In the genomic region with DNA sequence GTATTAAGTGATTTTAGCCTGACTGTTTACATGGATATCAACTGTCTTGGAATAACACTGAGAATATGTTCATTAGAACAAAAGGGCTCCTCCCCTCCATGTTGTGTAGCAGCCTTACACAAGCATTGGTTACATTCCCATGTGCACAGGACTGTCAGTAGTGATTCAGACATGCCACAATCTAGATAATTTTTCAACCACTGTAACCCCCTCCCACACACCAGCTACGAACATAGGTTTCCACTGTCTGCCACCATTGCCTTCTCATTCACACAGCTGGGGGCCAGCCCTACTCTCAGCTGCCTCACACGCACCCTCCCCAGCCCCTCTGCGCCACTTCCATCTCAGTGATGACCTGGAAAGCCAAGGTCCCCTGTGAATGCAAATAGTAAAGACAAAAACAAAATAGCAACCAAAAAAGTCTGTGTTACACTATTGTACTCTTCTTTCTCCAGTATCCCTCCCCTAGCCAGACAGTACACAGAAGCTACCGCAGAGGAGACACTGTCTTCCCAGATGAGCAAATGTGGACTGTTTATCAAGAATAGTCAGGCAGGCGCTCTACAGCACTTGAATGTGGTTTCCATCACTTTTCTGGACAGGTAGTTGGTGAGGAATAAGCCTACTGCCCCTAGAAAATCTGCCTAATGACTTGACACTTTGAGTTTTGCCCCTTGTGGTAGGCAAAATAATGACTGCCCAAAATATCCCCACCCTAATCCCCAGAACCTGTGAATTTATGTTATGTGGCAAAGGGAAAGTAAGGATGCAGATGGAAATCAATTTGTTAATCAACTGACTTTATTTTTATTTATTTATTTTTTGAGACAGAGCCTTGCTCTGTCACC, we compare ENCODE assay signal across 17 cellular contexts. TPM values are rescaled to one million over a fixed set of nuclear protein-coding genes. Genes with fewer than 3 reads are reported as not detected.
DNase-seq lines count a peak whose midpoint lies in the region; ATAC-seq and TF ChIP-seq lines count a peak whose summit lies in the region.
"Had no signal": no experiment of that assay in that cellular context is flagged by ENCODE, and none has a peak within 500 bp of the region (broad histone marks: within the 10 kb centered on the region; RNA-seq: fewer than 3 reads in every experiment).

No MANE protein-coding gene starts in this region.

- H3F3A ChIP-seq in PC-3 (ENCODE audit: low read length, unreplicated experiment), result no peaks in the 10 kb centered on the region

- TF ChIP-seq CTCF in 22Rv1 (IDR thresholded peaks at IDR 0.05) (0 out of 2 replicates have a peak, but pooled peaks have one; percentile 13), CD14-positive monocyte (IDR thresholded peaks at IDR 0.05) (peak; percentile 20), PC-3 (conservative IDR thresholded peaks at IDR 0.05; ENCODE audit: low read depth, low read length) (0 out of 2 replicates have a peak, but pooled peaks have one; percentile 34), foreskin keratinocyte (conservative IDR thresholded peaks at IDR 0.05) (peak; percentile 22)

- H3K4me3 Mint-ChIP-seq in CD14-positive monocyte, result peak overlapping the region in 1 of 2 donors; percentile 26
- H3K4me3 Mint-ChIP-seq: activated naive CD8-positive, alpha-beta T cell treated with anti-CD3 and anti-CD28 coated beads, Interleukin-2, amount 10 ng/mL, durations not matched to agents 7 days and 5 days; CD8-positive, alpha-beta T cell had no signal

- no peak overlapping the region for H3K4me2 ChIP-seq in PC-3 (ENCODE audit: low read length)

- DNase-seq in CD14-positive monocyte (ENCODE audit: low spot score) (no peak), PC-3 (no peak), foreskin keratinocyte (no peak), iPS-NIHi7 (ENCODE audit: extremely low spot score) (no peak), NCI-H2196 (lab: John Stamatoyannopoulos, UW; ENCODE audit: unreplicated experiment) (no peak)
- DNase-seq: activated naive CD8-positive, alpha-beta T cell treated with anti-CD3 and anti-CD28 coated beads, Interleukin-2, amount 10 ng/mL, durations not matched to agents 7 days and 5 days; CD8-positive, alpha-beta T cell; foreskin fibroblast; Karpas-422; NCI-H2081 treated with DMSO at 0.1 percent for 48 hours; T-helper 1 cell had no signal

- H3K27me3 Mint-ChIP-seq in CD14-positive monocyte (ENCODE audit: low read depth in 3 of 3), result peaks cover 6 to 13% (median 7%) of the 10 kb centered on the region in 3 donors

- H3K9ac ChIP-seq in PC-3 (ENCODE audit: low read length), result no peak overlapping the region

- no peaks in the 10 kb centered on the region for H3K36me3 ChIP-seq in PC-3 (ENCODE audit: low read depth, low read length)

- H3K27ac Mint-ChIP-seq in CD14-positive monocyte, result no peak overlapping the region
- H3K27ac Mint-ChIP-seq: activated naive CD8-positive, alpha-beta T cell treated with anti-CD3 and anti-CD28 coated beads, Interleukin-2, amount 10 ng/mL, durations not matched to agents 7 days and 5 days; CD8-positive, alpha-beta T cell had no signal

- no peaks in the 10 kb centered on the region for H3K4me1 Mint-ChIP-seq in CD14-positive monocyte
- H3K4me1 Mint-ChIP-seq: activated naive CD8-positive, alpha-beta T cell treated with anti-CD3 and anti-CD28 coated beads, Interleukin-2, amount 10 ng/mL, durations not matched to agents 7 days and 5 days had no signal

- BruUV-seq in PC-3 (replicated peaks; lab: Mats Ljungman, UMichigan), result no TSS peak

- no peaks in the 10 kb centered on the region for H4K20me1 ChIP-seq in PC-3 (ENCODE audit: low read length)

- H3K4me1 ChIP-seq in PC-3 (ENCODE audit: insufficient read depth, low read length) (peaks cover 1% of the 10 kb centered on the region), foreskin keratinocyte (peaks cover 8% of the 10 kb centered on the region)

- no peaks in the 10 kb centered on the region for H3K79me2 ChIP-seq in PC-3 (ENCODE audit: low read length)

- H3K9me2 ChIP-seq in PC-3 (replicated peaks; ENCODE audit: low read length), result no peaks in the 10 kb centered on the region

- no peak overlapping the region for H3K27ac ChIP-seq in 22Rv1
- H3K27ac ChIP-seq in PC-3 (ENCODE audit: low read length), result no peak overlapping the region
- no peak overlapping the region for H3K27ac ChIP-seq in foreskin keratinocyte
- H3K27ac ChIP-seq: coronary artery had no signal

- no peaks in the 10 kb centered on the region for H3K36me3 Mint-ChIP-seq in CD14-positive monocyte
- H3K36me3 Mint-ChIP-seq: activated naive CD8-positive, alpha-beta T cell treated with anti-CD3 and anti-CD28 coated beads, Interleukin-2, amount 10 ng/mL, durations not matched to agents 7 days and 5 days; CD8-positive, alpha-beta T cell had no signal

- no peaks in the 10 kb centered on the region for H3K9me3 ChIP-seq in PC-3 (ENCODE audit: low read length)

- peak; percentile 48; the same call in 1 of the 2 replicates for ATAC-seq in PC-3
- ATAC-seq in foreskin keratinocyte, result peak; percentile 43
- ATAC-seq in HG03097 (IDR thresholded peaks at IDR 0.05; ENCODE audit: low FRiP score, unreplicated experiment), result no peak
- no peak for ATAC-seq in HG03342 (IDR thresholded peaks at IDR 0.05; ENCODE audit: unreplicated experiment)
- ATAC-seq: CD8-positive, alpha-beta T cell had no signal

- POLR2A ChIA-PET in PC-3 (lab: Charles Lee; ENCODE audit: unreplicated experiment), result no interaction called here

- peaks cover 6% of the 10 kb centered on the region; the same call in 1 of the 2 replicates for H3K27me3 ChIP-seq in PC-3 (ENCODE audit: low read length)
- peaks cover 5% of the 10 kb centered on the region for H3K27me3 ChIP-seq in foreskin keratinocyte

- intact Hi-C loops in CD14-positive monocyte (cut with micrococcal nuclease), result loop anchor here (5.0 kb wide), 1 partner anchor 203 kb away; no protein-coding TSS in a partner anchor
- intact Hi-C loops in PC-3 (cut with micrococcal nuclease), result no loop called here

- peaks cover 0 to 4% (median 0%) of the 10 kb centered on the region in 7 donors for H3K9me3 Mint-ChIP-seq in CD14-positive monocyte
- H3K9me3 Mint-ChIP-seq: CD8-positive, alpha-beta T cell had no signal

- CTCF ChIA-PET in PC-3 (lab: Charles Lee), result no interaction called here

- H2AFZ ChIP-seq in PC-3 (ENCODE audit: low read length), result no peak overlapping the region

- no peak overlapping the region for H3K4me3 ChIP-seq in PC-3 (ENCODE audit: low read length)
- H3K4me3 ChIP-seq: coronary artery had no signal

RNA-seq across cellular contexts. Expression of a gene that starts 27.9 kb away (rescaled TPM):
- not detected for polyA plus RNA-seq in CD14-positive monocyte
- total RNA-seq in PC-3 (2014; rRNA removed), result 63.2 and 69.7 TPM in 2 replicates
- total RNA-seq in foreskin keratinocyte, result 48.0 and 80.2 TPM in 2 replicates
- 75.9 and 127 TPM in 2 replicates for polyA plus RNA-seq in foreskin keratinocyte

RNA-seq across cellular contexts. Expression of a gene that starts 32.7 kb away (rescaled TPM):
- polyA plus RNA-seq in CD14-positive monocyte (not detected), foreskin keratinocyte (0.07 TPM in 1 of 2 replicates, not detected in the other)
- total RNA-seq in PC-3 (2014; rRNA removed) (not detected in 2 replicates), foreskin keratinocyte (0.07 and 0.25 TPM in 2 replicates)
- total RNA-seq: activated naive CD8-positive, alpha-beta T cell treated with anti-CD3 and anti-CD28 coated beads, Interleukin-2, amount 10 ng/mL, durations not matched to agents 7 days and 5 days; CD8-positive, alpha-beta T cell had no signal

RNA-seq across cellular contexts. Expression of a gene that starts 49.3 kb away (rescaled TPM):
- polyA plus RNA-seq in CD14-positive monocyte (not detected), foreskin keratinocyte (not detected in 2 replicates)
- total RNA-seq in PC-3 (2014; rRNA removed) (not detected in 2 replicates), foreskin keratinocyte (not detected in 2 replicates)
- total RNA-seq: activated naive CD8-positive, alpha-beta T cell treated with anti-CD3 and anti-CD28 coated beads, Interleukin-2, amount 10 ng/mL, durations not matched to agents 7 days and 5 days; CD8-positive, alpha-beta T cell; renal cortical epithelial cell; temporal lobe had no signal

Comparison
In these comparisons a context has a peak if more than half of its experiments do, and no peak if none do; other contexts are left out.
1. ATAC-seq: peak in PC-3 (single experiment) and foreskin keratinocyte (single experiment); none in HG03097 (single experiment) and HG03342 (single experiment).
2. Peak in every context shown above with its lines, with median percentiles within 50 percentile points of each other: CTCF ChIP-seq.